15 cellular contexts compared by ENCODE assay signal in the genomic region with DNA sequence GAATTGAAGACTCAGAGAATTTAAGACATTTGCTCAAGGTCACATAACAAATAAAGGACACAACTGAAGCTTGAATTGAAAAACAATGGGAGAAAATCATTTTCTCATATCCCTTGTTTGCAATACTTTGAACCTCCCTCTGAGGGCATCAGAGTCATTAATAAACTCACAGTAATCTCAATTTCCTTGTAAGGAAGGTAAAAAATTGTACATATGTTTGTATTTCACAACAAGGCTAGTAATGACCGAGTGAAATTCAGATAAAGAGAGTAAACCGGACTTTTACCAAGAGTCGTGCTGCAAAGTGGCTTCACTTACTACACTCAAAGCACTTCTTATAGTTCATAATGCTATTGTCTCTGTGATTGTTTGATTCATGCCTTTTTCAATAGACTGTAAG.
DNase-seq lines count a peak whose midpoint lies in the region; ATAC-seq and TF ChIP-seq lines count a peak whose summit lies in the region.
"Had no signal": no experiment of that assay in that cellular context is flagged by ENCODE, and none has a peak within 500 bp of the region (broad histone marks: within the 10 kb centered on the region; RNA-seq: fewer than 3 reads in every experiment).

No MANE protein-coding gene starts in this region.

- no peak overlapping the region for H3K9ac ChIP-seq in liver (ENCODE audit: low read depth in 1 of 2, low read length in 2 of 2)

- no peak overlapping the region for H3K4me3 Mint-ChIP-seq in chondrocyte (ENCODE audit: unreplicated experiment)
- H3K4me3 Mint-ChIP-seq in endothelial cell (ENCODE audit: unreplicated experiment), result no peak overlapping the region
- H3K4me3 Mint-ChIP-seq: CD4-positive, CD25-positive, alpha-beta regulatory T cell had no signal

- H3K27ac ChIP-seq in liver (ENCODE audit: low read depth in 1 of 2, low read length in 2 of 2), result no peak overlapping the region
- H3K27ac ChIP-seq: lower lobe of right lung, thoracic aorta had no signal

- no peak overlapping the region for H3K27ac Mint-ChIP-seq in chondrocyte (ENCODE audit: unreplicated experiment)
- no peak overlapping the region for H3K27ac Mint-ChIP-seq in endothelial cell (ENCODE audit: unreplicated experiment)
- H3K27ac Mint-ChIP-seq: CD4-positive, CD25-positive, alpha-beta regulatory T cell had no signal

- WGBS in liver, result 29% methylated on average over 3 of the region's 3 CpGs

- H3K27me3 ChIP-seq in liver (ENCODE audit: control insufficient read depth in 4 of 4, insufficient read depth in 4 of 4, low read length in 3 of 4), result no peaks in the 10 kb centered on the region

- H3K4me1 Mint-ChIP-seq in chondrocyte (ENCODE audit: low read depth), result peaks cover 20% of the 10 kb centered on the region
- peaks cover 3% of the 10 kb centered on the region for H3K4me1 Mint-ChIP-seq in endothelial cell (ENCODE audit: unreplicated experiment)
- H3K4me1 Mint-ChIP-seq: CD4-positive, CD25-positive, alpha-beta regulatory T cell had no signal

- H3K9me3 Mint-ChIP-seq in chondrocyte (ENCODE audit: low read depth) (peaks cover 2% of the 10 kb centered on the region), endothelial cell (ENCODE audit: unreplicated experiment) (no peaks in the 10 kb centered on the region)

- no peaks in the 10 kb centered on the region for H3K9me3 ChIP-seq in liver (ENCODE audit: control insufficient read depth in 4 of 4, low read length in 3 of 4)
- H3K9me3 ChIP-seq: lower lobe of right lung, thoracic aorta had no signal

- no peak for ATAC-seq in GM18909 (IDR thresholded peaks at IDR 0.05; ENCODE audit: poor library complexity, unreplicated experiment)
- ATAC-seq: lower lobe of right lung had no signal

- H3K36me3 Mint-ChIP-seq in chondrocyte (ENCODE audit: low read depth) (no peaks in the 10 kb centered on the region), endothelial cell (ENCODE audit: low read depth, unreplicated experiment) (no peaks in the 10 kb centered on the region)
- H3K36me3 Mint-ChIP-seq: CD4-positive, CD25-positive, alpha-beta regulatory T cell had no signal

- H3K4me3 ChIP-seq in liver (ENCODE audit: low read depth in 1 of 3, low read length in 3 of 3), result no peak overlapping the region
- H3K4me3 ChIP-seq: lower lobe of right lung, thoracic aorta had no signal

- TF ChIP-seq CTCF in chondrocyte (IDR thresholded peaks at IDR 0.05) (peak; percentile 54), liver (IDR thresholded peaks at IDR 0.05; ENCODE audit: low read depth, low read length, missing input control) (no peak), endothelial cell (IDR thresholded peaks at IDR 0.05; ENCODE audit: unreplicated experiment) (no peak)

- TF ChIP-seq RAD21 in Ishikawa (IDR thresholded peaks at IDR 0.05; ENCODE audit: low read depth) (peak; percentile 24), liver (IDR thresholded peaks at IDR 0.05) (peak; percentile 55 to 56)

- no peaks in the 10 kb centered on the region for H3K36me3 ChIP-seq in liver (ENCODE audit: control insufficient read depth in 4 of 4, insufficient read depth in 3 of 4, low read depth in 1 of 4, low read length in 3 of 4)
- H3K36me3 ChIP-seq: lower lobe of right lung, thoracic aorta had no signal

- TF ChIP-seq EP300 in Ishikawa (IDR thresholded peaks at IDR 0.05; ENCODE audit: borderline replicate concordance), result no peak

- H3K27me3 Mint-ChIP-seq in chondrocyte (ENCODE audit: low read depth), result no peaks in the 10 kb centered on the region
- no peaks in the 10 kb centered on the region for H3K27me3 Mint-ChIP-seq in endothelial cell (ENCODE audit: unreplicated experiment)
- H3K27me3 Mint-ChIP-seq: CD4-positive, CD25-positive, alpha-beta regulatory T cell had no signal

- DNase-seq in AG08395 (ENCODE audit: low spot score) (peak; percentile 15), chondrocyte (ENCODE audit: low spot score) (no peak), NAMALWA (ENCODE audit: low spot score) (no peak), endothelial cell (ENCODE audit: low spot score) (no peak), AG20443 (ENCODE audit: low spot score) (no peak)
- DNase-seq: CD4-positive, CD25-positive, alpha-beta regulatory T cell; glutamatergic neuron; lower lobe of right lung; NCI-H146; retina; T1000 had no signal

- peaks cover 0 to 2% (median 0%) of the 10 kb centered on the region in 4 donors for H3K4me1 ChIP-seq in liver (ENCODE audit: control insufficient read depth in 4 of 4, insufficient read depth in 4 of 4, low read length in 3 of 4)
- H3K4me1 ChIP-seq: lower lobe of right lung had no signal

TF ChIP-seq in Ishikawa, 13 proteins besides CTCF, POLR2A, EP300 and RAD21 (continues in another document):
- TF ChIP-seq ZBTB7A (IDR thresholded peaks at IDR 0.05; ENCODE audit: low read depth), result no peak
- no peak for TF ChIP-seq CEBPB (IDR thresholded peaks at IDR 0.05)
- TF ChIP-seq TAF1 (IDR thresholded peaks at IDR 0.05; ENCODE audit: low read depth), result no peak
- TF ChIP-seq, protein P1, sequence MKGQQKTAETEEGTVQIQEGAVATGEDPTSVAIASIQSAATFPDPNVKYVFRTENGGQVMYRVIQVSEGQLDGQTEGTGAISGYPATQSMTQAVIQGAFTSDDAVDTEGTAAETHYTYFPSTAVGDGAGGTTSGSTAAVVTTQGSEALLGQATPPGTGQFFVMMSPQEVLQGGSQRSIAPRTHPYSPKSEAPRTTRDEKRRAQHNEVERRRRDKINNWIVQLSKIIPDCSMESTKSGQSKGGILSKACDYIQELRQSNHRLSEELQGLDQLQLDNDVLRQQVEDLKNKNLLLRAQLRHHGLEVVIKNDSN (IDR thresholded peaks at IDR 0.05), result no peak
- no peak for TF ChIP-seq YY1 (IDR thresholded peaks at IDR 0.05; ENCODE audit: low read depth)
- no peak for TF ChIP-seq EGR1 (IDR thresholded peaks at IDR 0.05)
- TF ChIP-seq NFIC (IDR thresholded peaks at IDR 0.05), result no peak
- no peak for TF ChIP-seq REST (IDR thresholded peaks at IDR 0.05; ENCODE audit: low read depth)

TF ChIP-seq in liver, 16 proteins besides CTCF, POLR2A, EP300 and RAD21:
- TF ChIP-seq GABPA (IDR thresholded peaks at IDR 0.05 in 1 of 2, conservative IDR thresholded peaks at IDR 0.05 in 1 of 2), result no peak
